ENCODE assay signal across 1 cellular context in the genomic region with DNA sequence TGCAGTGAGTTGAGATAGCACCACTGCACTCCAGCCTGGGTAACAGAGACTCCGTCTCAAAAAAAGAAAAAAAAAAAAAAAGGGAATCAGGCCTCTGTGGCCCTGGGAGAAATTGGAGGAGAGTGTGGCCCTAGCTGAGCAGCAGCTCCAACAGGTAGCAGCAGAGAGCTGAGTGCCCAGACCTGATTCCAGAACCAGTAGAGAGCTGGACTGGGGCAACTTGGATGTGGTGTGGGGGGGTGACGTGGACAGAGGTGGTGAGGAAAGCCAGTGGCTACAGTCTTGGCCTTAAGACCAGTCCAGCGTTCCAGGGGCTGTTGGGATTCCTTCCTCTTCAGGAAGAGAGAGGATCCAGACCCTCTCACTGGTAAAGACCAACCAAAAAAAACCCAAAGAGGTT.
TF ChIP-seq lines count a peak whose summit lies in the region.

No MANE protein-coding gene starts in this region.

TF ChIP-seq in GM12878, 131 proteins besides CTCF, POLR2A, EP300 and RAD21:
- TF ChIP-seq PML (IDR thresholded peaks at IDR 0.05; ENCODE audit: low read length) (no peak), RAD51 (IDR thresholded peaks at IDR 0.05) (no peak), FOXM1 (IDR thresholded peaks at IDR 0.05; ENCODE audit: low read depth, low read length) (no peak), NFXL1 (IDR thresholded peaks at IDR 0.05; ENCODE audit: borderline replicate concordance) (no peak), NFYA (IDR thresholded peaks at IDR 0.05; ENCODE audit: borderline replicate concordance, low read depth, low read length) (no peak), NR2C1 (IDR thresholded peaks at IDR 0.05) (no peak), SUPT20H (IDR thresholded peaks at IDR 0.05; ENCODE audit: borderline replicate concordance, control insufficient read depth, low read depth, low read length) (no peak), IRF4 (IDR thresholded peaks at IDR 0.05; ENCODE audit: low read depth, low read length) (no peak), SMAD1 (IDR thresholded peaks at IDR 0.05; ENCODE audit: low read depth, partially characterized antibody) (no peak), ZNF207 (IDR thresholded peaks at IDR 0.05; ENCODE audit: borderline replicate concordance) (no peak)
